1 cellular context compared by ENCODE assay signal in genomic region chr3:45054196-45054857, GRCh38.
A peak's percentile ranks its signal among the peaks of the same experiment; 100 is the strongest.
TF ChIP-seq lines count a peak whose summit lies in the region.

No MANE protein-coding gene starts in this region.

TF ChIP-seq in K562, 482 proteins besides CTCF, POLR2A, EP300 and RAD21 (continued from another document and continues in another):
- TF ChIP-seq GATA2 (CRISPR knock-in tag; IDR thresholded peaks at IDR 0.05): no peak
- no peak for TF ChIP-seq HNRNPH1 (optimal IDR thresholded peaks at IDR 0.05; ENCODE audit: low read depth, low read length)
- TF ChIP-seq SLC30A9 (CRISPR knock-in tag; IDR thresholded peaks at IDR 0.05): no peak
- no peak for TF ChIP-seq KDM2B (CRISPR knock-in tag; IDR thresholded peaks at IDR 0.05)
- TF ChIP-seq ZMIZ1 (IDR thresholded peaks at IDR 0.05; ENCODE audit: low read depth in 2 of 2, low read length in 2 of 2): no peak
- no peak for TF ChIP-seq ZBTB33 (CRISPR knock-in tag; IDR thresholded peaks at IDR 0.05)
- TF ChIP-seq MTF1 (CRISPR knock-in tag; IDR thresholded peaks at IDR 0.05; ENCODE audit: borderline replicate concordance): peak; percentile 84
- no peak for TF ChIP-seq PRDM10 (IDR thresholded peaks at IDR 0.05; ENCODE audit: partially characterized antibody)
- TF ChIP-seq, protein P1, sequence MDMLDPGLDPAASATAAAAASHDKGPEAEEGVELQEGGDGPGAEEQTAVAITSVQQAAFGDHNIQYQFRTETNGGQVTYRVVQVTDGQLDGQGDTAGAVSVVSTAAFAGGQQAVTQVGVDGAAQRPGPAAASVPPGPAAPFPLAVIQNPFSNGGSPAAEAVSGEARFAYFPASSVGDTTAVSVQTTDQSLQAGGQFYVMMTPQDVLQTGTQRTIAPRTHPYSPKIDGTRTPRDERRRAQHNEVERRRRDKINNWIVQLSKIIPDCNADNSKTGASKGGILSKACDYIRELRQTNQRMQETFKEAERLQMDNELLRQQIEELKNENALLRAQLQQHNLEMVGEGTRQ (CRISPR knock-in tag; IDR thresholded peaks at IDR 0.05): no peak
- no peak for TF ChIP-seq ZNF717 (CRISPR knock-in tag; IDR thresholded peaks at IDR 0.05)
- no peak for TF ChIP-seq TAF1 (IDR thresholded peaks at IDR 0.05; ENCODE audit: control insufficient read depth, extremely low read depth, insufficient read depth, low read length, severe bottlenecking)
- no peak for TF ChIP-seq POU5F1 (IDR thresholded peaks at IDR 0.05; ENCODE audit: borderline replicate concordance, low read depth, low read length, partially characterized antibody)
- TF ChIP-seq NCOR1 (IDR thresholded peaks at IDR 0.05): no peak
- TF ChIP-seq HMG20A (CRISPR knock-in tag; conservative IDR thresholded peaks at IDR 0.05): peak; percentile 83
- no peak for TF ChIP-seq RB1 (IDR thresholded peaks at IDR 0.05; ENCODE audit: low read depth)
- TF ChIP-seq, protein P2, sequence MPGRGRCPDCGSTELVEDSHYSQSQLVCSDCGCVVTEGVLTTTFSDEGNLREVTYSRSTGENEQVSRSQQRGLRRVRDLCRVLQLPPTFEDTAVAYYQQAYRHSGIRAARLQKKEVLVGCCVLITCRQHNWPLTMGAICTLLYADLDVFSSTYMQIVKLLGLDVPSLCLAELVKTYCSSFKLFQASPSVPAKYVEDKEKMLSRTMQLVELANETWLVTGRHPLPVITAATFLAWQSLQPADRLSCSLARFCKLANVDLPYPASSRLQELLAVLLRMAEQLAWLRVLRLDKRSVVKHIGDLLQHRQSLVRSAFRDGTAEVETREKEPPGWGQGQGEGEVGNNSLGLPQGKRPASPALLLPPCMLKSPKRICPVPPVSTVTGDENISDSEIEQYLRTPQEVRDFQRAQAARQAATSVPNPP (IDR thresholded peaks at IDR 0.05; ENCODE audit: borderline replicate concordance, insufficient read depth, insufficient read length): no peak
- no peak for TF ChIP-seq COPS2 (conservative IDR thresholded peaks at IDR 0.05)
- TF ChIP-seq, protein P3, sequence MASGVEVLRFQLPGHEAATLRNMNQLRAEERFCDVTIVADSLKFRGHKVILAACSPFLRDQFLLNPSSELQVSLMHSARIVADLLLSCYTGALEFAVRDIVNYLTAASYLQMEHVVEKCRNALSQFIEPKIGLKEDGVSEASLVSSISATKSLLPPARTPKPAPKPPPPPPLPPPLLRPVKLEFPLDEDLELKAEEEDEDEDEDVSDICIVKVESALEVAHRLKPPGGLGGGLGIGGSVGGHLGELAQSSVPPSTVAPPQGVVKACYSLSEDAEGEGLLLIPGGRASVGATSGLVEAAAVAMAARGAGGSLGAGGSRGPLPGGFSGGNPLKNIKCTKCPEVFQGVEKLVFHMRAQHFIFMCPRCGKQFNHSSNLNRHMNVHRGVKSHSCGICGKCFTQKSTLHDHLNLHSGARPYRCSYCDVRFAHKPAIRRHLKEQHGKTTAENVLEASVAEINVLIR (CRISPR knock-in tag; IDR thresholded peaks at IDR 0.05): peak; percentile 82
- TF ChIP-seq STAG1 (CRISPR knock-in tag; IDR thresholded peaks at IDR 0.05; ENCODE audit: borderline replicate concordance): no peak
- no peak for TF ChIP-seq ZSCAN29 (IDR thresholded peaks at IDR 0.05)
- TF ChIP-seq, protein P4, sequence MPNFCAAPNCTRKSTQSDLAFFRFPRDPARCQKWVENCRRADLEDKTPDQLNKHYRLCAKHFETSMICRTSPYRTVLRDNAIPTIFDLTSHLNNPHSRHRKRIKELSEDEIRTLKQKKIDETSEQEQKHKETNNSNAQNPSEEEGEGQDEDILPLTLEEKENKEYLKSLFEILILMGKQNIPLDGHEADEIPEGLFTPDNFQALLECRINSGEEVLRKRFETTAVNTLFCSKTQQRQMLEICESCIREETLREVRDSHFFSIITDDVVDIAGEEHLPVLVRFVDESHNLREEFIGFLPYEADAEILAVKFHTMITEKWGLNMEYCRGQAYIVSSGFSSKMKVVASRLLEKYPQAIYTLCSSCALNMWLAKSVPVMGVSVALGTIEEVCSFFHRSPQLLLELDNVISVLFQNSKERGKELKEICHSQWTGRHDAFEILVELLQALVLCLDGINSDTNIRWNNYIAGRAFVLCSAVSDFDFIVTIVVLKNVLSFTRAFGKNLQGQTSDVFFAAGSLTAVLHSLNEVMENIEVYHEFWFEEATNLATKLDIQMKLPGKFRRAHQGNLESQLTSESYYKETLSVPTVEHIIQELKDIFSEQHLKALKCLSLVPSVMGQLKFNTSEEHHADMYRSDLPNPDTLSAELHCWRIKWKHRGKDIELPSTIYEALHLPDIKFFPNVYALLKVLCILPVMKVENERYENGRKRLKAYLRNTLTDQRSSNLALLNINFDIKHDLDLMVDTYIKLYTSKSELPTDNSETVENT (CRISPR knock-in tag; IDR thresholded peaks at IDR 0.05): no peak
- peak; percentile 87 for TF ChIP-seq ZNF398 (CRISPR knock-in tag; IDR thresholded peaks at IDR 0.05)
- no peak for TF ChIP-seq SMARCC2 (IDR thresholded peaks at IDR 0.05; ENCODE audit: low read depth)
- TF ChIP-seq DPF2 (IDR thresholded peaks at IDR 0.05): 0 out of 2 replicates have a peak, but pooled peaks have one; percentile 57
- TF ChIP-seq, protein P5, sequence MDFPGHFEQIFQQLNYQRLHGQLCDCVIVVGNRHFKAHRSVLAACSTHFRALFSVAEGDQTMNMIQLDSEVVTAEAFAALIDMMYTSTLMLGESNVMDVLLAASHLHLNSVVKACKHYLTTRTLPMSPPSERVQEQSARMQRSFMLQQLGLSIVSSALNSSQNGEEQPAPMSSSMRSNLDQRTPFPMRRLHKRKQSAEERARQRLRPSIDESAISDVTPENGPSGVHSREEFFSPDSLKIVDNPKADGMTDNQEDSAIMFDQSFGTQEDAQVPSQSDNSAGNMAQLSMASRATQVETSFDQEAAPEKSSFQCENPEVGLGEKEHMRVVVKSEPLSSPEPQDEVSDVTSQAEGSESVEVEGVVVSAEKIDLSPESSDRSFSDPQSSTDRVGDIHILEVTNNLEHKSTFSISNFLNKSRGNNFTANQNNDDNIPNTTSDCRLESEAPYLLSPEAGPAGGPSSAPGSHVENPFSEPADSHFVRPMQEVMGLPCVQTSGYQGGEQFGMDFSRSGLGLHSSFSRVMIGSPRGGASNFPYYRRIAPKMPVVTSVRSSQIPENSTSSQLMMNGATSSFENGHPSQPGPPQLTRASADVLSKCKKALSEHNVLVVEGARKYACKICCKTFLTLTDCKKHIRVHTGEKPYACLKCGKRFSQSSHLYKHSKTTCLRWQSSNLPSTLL (IDR thresholded peaks at IDR 0.05): no peak
- TF ChIP-seq ZBED1 (IDR thresholded peaks at IDR 0.05): no peak
- TF ChIP-seq, protein P6, sequence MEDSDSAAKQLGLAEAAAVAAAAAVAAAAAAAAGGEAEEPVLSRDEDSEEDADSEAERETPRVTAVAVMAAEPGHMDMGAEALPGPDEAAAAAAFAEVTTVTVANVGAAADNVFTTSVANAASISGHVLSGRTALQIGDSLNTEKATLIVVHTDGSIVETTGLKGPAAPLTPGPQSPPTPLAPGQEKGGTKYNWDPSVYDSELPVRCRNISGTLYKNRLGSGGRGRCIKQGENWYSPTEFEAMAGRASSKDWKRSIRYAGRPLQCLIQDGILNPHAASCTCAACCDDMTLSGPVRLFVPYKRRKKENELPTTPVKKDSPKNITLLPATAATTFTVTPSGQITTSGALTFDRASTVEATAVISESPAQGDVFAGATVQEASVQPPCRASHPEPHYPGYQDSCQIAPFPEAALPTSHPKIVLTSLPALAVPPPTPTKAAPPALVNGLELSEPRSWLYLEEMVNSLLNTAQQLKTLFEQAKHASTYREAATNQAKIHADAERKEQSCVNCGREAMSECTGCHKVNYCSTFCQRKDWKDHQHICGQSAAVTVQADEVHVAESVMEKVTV (CRISPR knock-in tag; IDR thresholded peaks at IDR 0.05): peak; percentile 32; the same call in 1 of the 2 replicates
- TF ChIP-seq PHF21A (IDR thresholded peaks at IDR 0.05; ENCODE audit: borderline replicate concordance, low read depth): no peak
- TF ChIP-seq RBM39 (optimal IDR thresholded peaks at IDR 0.05; ENCODE audit: low read depth, low read length): no peak
- no peak for TF ChIP-seq BRF1 (IDR thresholded peaks at IDR 0.05; ENCODE audit: borderline replicate concordance, extremely low read depth, insufficient read length)
- TF ChIP-seq ZNF311 (CRISPR knock-in tag; IDR thresholded peaks at IDR 0.05): peak; percentile 99
- TF ChIP-seq RFX1 (IDR thresholded peaks at IDR 0.05): no peak
- TF ChIP-seq, protein P7, sequence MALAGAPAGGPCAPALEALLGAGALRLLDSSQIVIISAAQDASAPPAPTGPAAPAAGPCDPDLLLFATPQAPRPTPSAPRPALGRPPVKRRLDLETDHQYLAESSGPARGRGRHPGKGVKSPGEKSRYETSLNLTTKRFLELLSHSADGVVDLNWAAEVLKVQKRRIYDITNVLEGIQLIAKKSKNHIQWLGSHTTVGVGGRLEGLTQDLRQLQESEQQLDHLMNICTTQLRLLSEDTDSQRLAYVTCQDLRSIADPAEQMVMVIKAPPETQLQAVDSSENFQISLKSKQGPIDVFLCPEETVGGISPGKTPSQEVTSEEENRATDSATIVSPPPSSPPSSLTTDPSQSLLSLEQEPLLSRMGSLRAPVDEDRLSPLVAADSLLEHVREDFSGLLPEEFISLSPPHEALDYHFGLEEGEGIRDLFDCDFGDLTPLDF (CRISPR knock-in tag; IDR thresholded peaks at IDR 0.05): no peak
- TF ChIP-seq MCM2 (IDR thresholded peaks at IDR 0.05; ENCODE audit: low read depth): no peak
- TF ChIP-seq SETDB1 (IDR thresholded peaks at IDR 0.05; ENCODE audit: low read length): no peak
- TF ChIP-seq SAP30 (IDR thresholded peaks at IDR 0.05; ENCODE audit: borderline replicate concordance, insufficient read depth, low read depth, low read length, poor library complexity, severe bottlenecking): no peak
- TF ChIP-seq MXI1 (IDR thresholded peaks at IDR 0.05; ENCODE audit: low read depth, low read length): no peak
- no peak for TF ChIP-seq POLR2AphosphoS2 (IDR thresholded peaks at IDR 0.05; ENCODE audit: low read length)
